Comparison of ENCODE assay signal across 25 cellular contexts in genomic region chr12:129901256-129901655, GRCh38. TPM values are rescaled to one million over a fixed set of nuclear protein-coding genes. Genes with fewer than 3 reads are reported as not detected.
DNase-seq lines count a peak whose midpoint lies in the region; ATAC-seq and TF ChIP-seq lines count a peak whose summit lies in the region.
"Had no signal": no experiment of that assay in that cellular context is flagged by ENCODE, and none has a peak within 500 bp of the region (broad histone marks: within the 10 kb centered on the region; RNA-seq: fewer than 3 reads in every experiment).

No MANE protein-coding gene starts in this region.

- no peak overlapping the region for H3K4me2 ChIP-seq in neural cell (ENCODE audit: low read length)
- H3K4me2 ChIP-seq: BLaER1 had no signal

- no peak overlapping the region for H3K9ac ChIP-seq in adipocyte (ENCODE audit: low read length)
- H3K9ac ChIP-seq in neural cell (ENCODE audit: low read length): no peak overlapping the region
- H3K9ac ChIP-seq: BLaER1 had no signal

- no peaks in the 10 kb centered on the region for H3F3A ChIP-seq in neural cell (ENCODE audit: insufficient read depth, low read length, poor library complexity, severe bottlenecking)

- H3K4me1 ChIP-seq in adipocyte (ENCODE audit: control insufficient read depth, insufficient read depth, low read length): no peaks in the 10 kb centered on the region
- H3K4me1 ChIP-seq: ascending aorta, BLaER1, Caco-2, heart right ventricle, right atrium auricular region, SJSA1 had no signal

- no peak for TF ChIP-seq CTCF in neural cell (IDR thresholded peaks at IDR 0.05; ENCODE audit: poor library complexity, severe bottlenecking)
- TF ChIP-seq CTCF in GM10248 (IDR thresholded peaks at IDR 0.05; ENCODE audit: control extremely low read depth, extremely low read depth, low read depth, missing control alignments): no peak

- H3K27me3 ChIP-seq in adipocyte (replicated peaks; ENCODE audit: control insufficient read depth, insufficient read depth, low read length) (peaks cover 25% of the 10 kb centered on the region), neural cell (ENCODE audit: insufficient read depth, low read depth, low read length) (peaks cover 64% of the 10 kb centered on the region)
- H3K27me3 ChIP-seq: ascending aorta, BLaER1, SJSA1 had no signal

- no peaks in the 10 kb centered on the region for H4K20me1 ChIP-seq in neural cell (ENCODE audit: insufficient read depth)
- H4K20me1 ChIP-seq: BLaER1 had no signal

- DNase-seq in Caki2 (ENCODE audit: low read depth) (peak; percentile 18), adipocyte (ENCODE audit: low read depth) (peak; percentile 58), epithelial cell of prostate (ENCODE audit: low read depth, low spot score) (peak; percentile 24), retina (no peak), GM10248 (ENCODE audit: extremely low spot score) (no peak), cortex of kidney (lab: John Stamatoyannopoulos, UW) (no peak)
- DNase-seq: activated CD4-positive, alpha-beta T cell treated with anti-CD3 and anti-CD28 coated beads, Interleukin-2, amount 10 ng/mL, durations not matched to agents 24 days and 14 days; activated CD8-positive, alpha-beta memory T cell treated with anti-CD3 and anti-CD28 coated beads, Interleukin-2, amount 10 ng/mL, durations not matched to agents 7 days and 5 days; Caco-2; heart right ventricle; HFFc6; immature natural killer cell; NCI-H1105; NCI-H2081; nucleus accumbens; stimulated activated CD4-positive, alpha-beta T cell treated with anti-CD3 and anti-CD28 coated beads, Interleukin-15, amount 100 ng/mL, for 24 hours; stimulated activated CD8-positive, alpha-beta memory T cell treated with anti-CD3 and anti-CD28 coated beads, Interleukin-4, amount 100 ng/mL, for 48 hours had no signal

- in situ Hi-C loops in Caki2 (cut with HindIII; ENCODE audit: low pct_unique_long_range_greater_than_20kb, low sequenced_read_pairs): no loop called here

- TF ChIP-seq EP300 in neural cell (conservative IDR thresholded peaks at IDR 0.05; ENCODE audit: poor library complexity, severe bottlenecking): no peak

- no peak overlapping the region for H2AFZ ChIP-seq in neural cell (ENCODE audit: low read depth, low read length)

- H3K9me3 ChIP-seq in adipocyte (ENCODE audit: control insufficient read depth, low read length): peaks cover 2% of the 10 kb centered on the region
- no peaks in the 10 kb centered on the region for H3K9me3 ChIP-seq in neural cell (ENCODE audit: low read length)
- H3K9me3 ChIP-seq: ascending aorta, Caco-2, heart right ventricle, right atrium auricular region, SJSA1 had no signal

- H3K36me3 ChIP-seq in adipocyte (ENCODE audit: control insufficient read depth, insufficient read depth, low read length, severe bottlenecking) (no peaks in the 10 kb centered on the region), neural cell (ENCODE audit: insufficient read depth, low read length) (no peaks in the 10 kb centered on the region)
- H3K36me3 ChIP-seq: ascending aorta, BLaER1, heart right ventricle, right atrium auricular region, SJSA1 had no signal

- POLR2A ChIA-PET in GM10248 (lab: Yijun Ruan, JAX): no interaction called here

- H3K4me3 ChIP-seq in adipocyte (ENCODE audit: low read length) (no peak overlapping the region), neural cell (ENCODE audit: low read length) (peak overlapping the region; percentile 70)
- H3K4me3 ChIP-seq: ascending aorta, BLaER1, heart right ventricle, lung, right atrium auricular region, SJSA1 had no signal

- H3K9me2 ChIP-seq in neural cell (ENCODE audit: insufficient read depth, low read length): no peaks in the 10 kb centered on the region

- ATAC-seq in GM21619 (IDR thresholded peaks at IDR 0.05; ENCODE audit: unreplicated experiment): no peak
- ATAC-seq: activated CD8-positive, alpha-beta memory T cell treated with anti-CD3 and anti-CD28 coated beads, Interleukin-2, amount 10 ng/mL, durations not matched to agents 7 days and 5 days; heart right ventricle had no signal

- CTCF ChIA-PET in GM10248 (lab: Yijun Ruan, JAX): no interaction called here

- H3K27ac ChIP-seq in epithelial cell of prostate (no peak overlapping the region), neural cell (ENCODE audit: low read length) (no peak overlapping the region)
- H3K27ac ChIP-seq: ascending aorta, BLaER1, heart right ventricle, right atrium auricular region, SJSA1 had no signal

- H3K79me2 ChIP-seq in neural cell (replicated peaks; ENCODE audit: insufficient read depth, low read length): no peaks in the 10 kb centered on the region

- no peak for TF ChIP-seq RAD21 in neural cell (conservative IDR thresholded peaks at IDR 0.05)

TF ChIP-seq in neural cell, 6 proteins besides CTCF, POLR2A, EP300 and RAD21:
- TF ChIP-seq POLR2AphosphoS5 (IDR thresholded peaks at IDR 0.05) (no peak), EZH2 (IDR thresholded peaks at IDR 0.05; ENCODE audit: borderline replicate concordance, insufficient read depth, low read length, poor library complexity, severe bottlenecking) (no peak), SMC3 (conservative IDR thresholded peaks at IDR 0.05; ENCODE audit: poor library complexity) (no peak), MXI1 (conservative IDR thresholded peaks at IDR 0.05; ENCODE audit: poor library complexity, severe bottlenecking) (no peak), TAF1 (IDR thresholded peaks at IDR 0.05; ENCODE audit: low read depth) (no peak), REST (IDR thresholded peaks at IDR 0.05; ENCODE audit: borderline replicate concordance) (no peak)

RNA-seq across cellular contexts. Expression of gene TMEM132D, which starts 2.6 kb away (rescaled TPM):
- total RNA-seq in Caki2 (2014; rRNA removed; shearing (Covaris generic); ENCODE audit: low replicate concordance): not detected in 2 replicates
- polyA plus RNA-seq in neural cell: 1.3 and 2.0 TPM in 2 replicates
- 10.0 and 11.5 TPM in 2 replicates for polyA minus RNA-seq in neural cell
- total RNA-seq: A673; activated CD4-positive, alpha-beta T cell treated with anti-CD3 and anti-CD28 coated beads, Interleukin-2, amount 10 ng/mL, durations not matched to agents 24 days and 14 days; activated CD8-positive, alpha-beta memory T cell treated with anti-CD3 and anti-CD28 coated beads, Interleukin-2, amount 10 ng/mL, durations not matched to agents 7 days and 5 days; ascending aorta; Caco-2; heart right ventricle; HFFc6; right atrium auricular region; SJSA1 had no signal
- polyA plus RNA-seq: heart right ventricle had no signal

Comparison
In these comparisons a context has a peak if more than half of its experiments do, and no peak if none do; other contexts are left out.
1. DNase-seq: peak in Caki2 (single experiment), adipocyte (single experiment) and epithelial cell of prostate (single experiment); none in retina (single experiment), GM10248 (single experiment) and cortex of kidney (single experiment).